ENCODE assay signal across 1 cellular context in genomic region chr19:44608391-44608821, GRCh38.
A peak's percentile ranks its signal among the peaks of the same experiment; 100 is the strongest.
TF ChIP-seq lines count a peak whose summit lies in the region.

No MANE protein-coding gene starts in this region.

TF ChIP-seq in K562, 482 proteins besides CTCF, POLR2A, EP300 and RAD21:
- TF ChIP-seq ZNF586 (CRISPR knock-in tag; conservative IDR thresholded peaks at IDR 0.05) (no peak), ZNF668 (CRISPR knock-in tag; IDR thresholded peaks at IDR 0.05) (no peak), ZEB2 (IDR thresholded peaks at IDR 0.05) (no peak), NFIC (IDR thresholded peaks at IDR 0.05) (peak; percentile 89), E2F6 (IDR thresholded peaks at IDR 0.05; ENCODE audit: borderline replicate concordance in 1 of 2, extremely low read depth in 1 of 2, insufficient read depth in 1 of 2, insufficient read length in 1 of 2, low read depth in 1 of 2, low read length in 1 of 2, poor library complexity in 1 of 2, severe bottlenecking in 1 of 2) (no peak), MAFG (tag; conservative IDR thresholded peaks at IDR 0.05) (peak; percentile 33), CEBPB (tag; IDR thresholded peaks at IDR 0.05) (0 out of 2 replicates have a peak, but pooled peaks have one; percentile 11), SMARCA5 (IDR thresholded peaks at IDR 0.05) (no peak), HDAC3 (IDR thresholded peaks at IDR 0.05; ENCODE audit: borderline replicate concordance, partially characterized antibody) (no peak)
- TF ChIP-seq, protein P1, sequence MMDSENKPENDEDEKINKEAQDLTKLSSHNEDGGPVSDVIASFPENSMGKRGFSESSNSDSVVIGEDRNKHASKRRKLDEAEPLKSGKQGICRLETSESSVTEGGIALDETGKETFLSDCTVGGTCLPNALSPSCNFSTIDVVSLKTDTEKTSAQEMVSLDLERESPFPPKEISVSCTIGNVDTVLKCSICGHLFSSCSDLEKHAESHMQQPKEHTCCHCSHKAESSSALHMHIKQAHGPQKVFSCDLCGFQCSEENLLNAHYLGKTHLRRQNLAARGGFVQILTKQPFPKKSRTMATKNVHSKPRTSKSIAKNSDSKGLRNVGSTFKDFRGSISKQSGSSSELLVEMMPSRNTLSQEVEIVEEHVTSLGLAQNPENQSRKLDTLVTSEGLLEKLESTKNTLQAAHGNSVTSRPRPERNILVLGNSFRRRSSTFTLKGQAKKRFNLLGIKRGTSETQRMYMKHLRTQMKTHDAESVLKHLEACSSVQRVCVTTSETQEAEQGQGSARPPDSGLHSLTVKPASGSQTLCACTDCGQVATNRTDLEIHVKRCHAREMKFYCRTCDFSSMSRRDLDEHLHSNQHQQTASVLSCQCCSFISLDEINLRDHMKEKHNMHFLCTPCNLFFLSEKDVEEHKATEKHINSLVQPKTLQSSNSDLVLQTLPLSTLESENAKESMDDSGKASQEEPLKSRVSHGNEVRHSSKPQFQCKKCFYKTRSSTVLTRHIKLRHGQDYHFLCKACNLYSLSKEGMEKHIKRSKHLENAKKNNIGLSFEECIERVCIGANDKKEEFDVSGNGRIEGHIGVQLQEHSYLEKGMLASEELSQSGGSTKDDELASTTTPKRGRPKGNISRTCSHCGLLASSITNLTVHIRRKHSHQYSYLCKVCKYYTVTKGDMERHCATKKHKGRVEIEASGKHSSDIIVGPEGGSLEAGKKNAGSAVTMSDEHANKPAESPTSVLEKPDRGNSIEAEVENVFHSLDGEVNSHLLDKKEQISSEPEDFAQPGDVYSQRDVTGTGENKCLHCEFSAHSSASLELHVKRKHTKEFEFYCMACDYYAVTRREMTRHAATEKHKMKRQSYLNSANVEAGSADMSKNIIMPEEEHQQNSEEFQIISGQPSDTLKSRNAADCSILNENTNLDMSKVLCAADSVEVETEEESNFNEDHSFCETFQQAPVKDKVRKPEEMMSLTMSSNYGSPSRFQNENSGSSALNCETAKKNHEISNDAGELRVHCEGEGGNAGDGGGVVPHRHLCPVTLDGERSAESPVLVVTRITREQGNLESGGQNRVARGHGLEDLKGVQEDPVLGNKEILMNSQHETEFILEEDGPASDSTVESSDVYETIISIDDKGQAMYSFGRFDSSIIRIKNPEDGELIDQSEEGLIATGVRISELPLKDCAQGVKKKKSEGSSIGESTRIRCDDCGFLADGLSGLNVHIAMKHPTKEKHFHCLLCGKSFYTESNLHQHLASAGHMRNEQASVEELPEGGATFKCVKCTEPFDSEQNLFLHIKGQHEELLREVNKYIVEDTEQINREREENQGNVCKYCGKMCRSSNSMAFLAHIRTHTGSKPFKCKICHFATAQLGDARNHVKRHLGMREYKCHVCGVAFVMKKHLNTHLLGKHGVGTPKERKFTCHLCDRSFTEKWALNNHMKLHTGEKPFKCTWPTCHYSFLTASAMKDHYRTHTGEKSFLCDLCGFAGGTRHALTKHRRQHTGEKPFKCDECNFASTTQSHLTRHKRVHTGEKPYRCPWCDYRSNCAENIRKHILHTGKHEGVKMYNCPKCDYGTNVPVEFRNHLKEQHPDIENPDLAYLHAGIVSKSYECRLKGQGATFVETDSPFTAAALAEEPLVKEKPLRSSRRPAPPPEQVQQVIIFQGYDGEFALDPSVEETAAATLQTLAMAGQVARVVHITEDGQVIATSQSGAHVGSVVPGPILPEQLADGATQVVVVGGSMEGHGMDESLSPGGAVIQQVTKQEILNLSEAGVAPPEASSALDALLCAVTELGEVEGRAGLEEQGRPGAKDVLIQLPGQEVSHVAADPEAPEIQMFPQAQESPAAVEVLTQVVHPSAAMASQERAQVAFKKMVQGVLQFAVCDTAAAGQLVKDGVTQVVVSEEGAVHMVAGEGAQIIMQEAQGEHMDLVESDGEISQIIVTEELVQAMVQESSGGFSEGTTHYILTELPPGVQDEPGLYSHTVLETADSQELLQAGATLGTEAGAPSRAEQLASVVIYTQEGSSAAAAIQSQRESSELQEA (IDR thresholded peaks at IDR 0.05; ENCODE audit: low read depth): no peak
- TF ChIP-seq, protein P2, sequence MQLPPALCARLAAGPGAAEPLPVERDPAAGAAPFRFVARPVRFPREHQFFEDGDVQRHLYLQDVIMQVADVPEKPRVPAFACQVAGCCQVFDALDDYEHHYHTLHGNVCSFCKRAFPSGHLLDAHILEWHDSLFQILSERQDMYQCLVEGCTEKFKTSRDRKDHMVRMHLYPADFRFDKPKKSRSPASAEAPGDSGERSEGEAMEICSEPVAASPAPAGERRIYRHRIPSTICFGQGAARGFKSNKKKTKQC (CRISPR knock-in tag; IDR thresholded peaks at IDR 0.05): no peak
- TF ChIP-seq, protein P3, sequence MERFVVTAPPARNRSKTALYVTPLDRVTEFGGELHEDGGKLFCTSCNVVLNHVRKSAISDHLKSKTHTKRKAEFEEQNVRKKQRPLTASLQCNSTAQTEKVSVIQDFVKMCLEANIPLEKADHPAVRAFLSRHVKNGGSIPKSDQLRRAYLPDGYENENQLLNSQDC (CRISPR knock-in tag; IDR thresholded peaks at IDR 0.05): no peak
